Comparison of ENCODE assay signal across 8 cellular contexts in the genomic region with DNA sequence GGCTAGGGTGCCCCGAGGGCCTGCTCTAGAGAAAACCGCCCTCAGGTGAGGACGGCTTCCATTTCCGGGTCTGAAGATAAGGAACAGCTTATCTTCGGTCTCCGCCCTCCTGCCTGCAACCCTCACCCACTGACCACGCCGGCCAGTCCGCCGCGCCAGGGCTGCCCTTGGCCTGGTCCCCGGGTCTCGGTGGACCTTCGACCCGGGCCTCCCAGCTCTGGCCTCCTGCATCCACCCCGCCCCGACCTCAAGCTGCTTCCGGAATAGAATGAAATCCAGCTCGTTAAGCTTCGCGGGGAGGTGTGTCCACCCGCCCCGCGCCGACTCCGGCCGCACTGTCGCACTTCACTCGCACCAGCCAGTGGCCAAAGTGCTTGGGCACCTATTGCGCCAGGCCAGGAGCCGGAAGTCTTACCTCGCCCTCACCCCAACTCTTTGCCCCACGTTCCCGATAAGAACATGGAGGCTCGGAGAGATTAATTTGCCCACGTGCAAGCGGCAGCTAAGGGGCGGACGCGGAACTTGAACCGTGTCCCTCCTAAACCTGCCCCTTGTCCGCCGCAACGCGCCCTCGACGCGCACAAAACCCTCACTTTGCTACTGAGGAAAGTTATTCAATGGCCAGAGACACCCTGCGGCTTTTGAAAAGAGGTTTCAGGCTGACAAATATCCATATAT. TPM values are rescaled to one million over a fixed set of nuclear protein-coding genes. Genes with fewer than 3 reads are reported as not detected.
A peak's percentile ranks its signal among the peaks of the same experiment; 100 is the strongest.
DNase-seq lines count a peak whose midpoint lies in the region; ATAC-seq and TF ChIP-seq lines count a peak whose summit lies in the region.

No MANE protein-coding gene starts in this region.

- ATAC-seq in DND-41 (ENCODE audit: insufficient read depth, low read depth) (no peak), HG03039 (IDR thresholded peaks at IDR 0.05; ENCODE audit: unreplicated experiment) (no peak)

- POLR2A ChIA-PET in GM10248 (lab: Yijun Ruan, JAX), result no interaction called here

- no peaks in the 10 kb centered on the region for H3K9me3 ChIP-seq in DND-41 (ENCODE audit: insufficient read depth, low read length, severe bottlenecking)
- no peaks in the 10 kb centered on the region for H3K9me3 ChIP-seq in NT2/D1 (ENCODE audit: insufficient read depth, low read length)
- H3K9me3 ChIP-seq in tibial nerve, result no peaks in the 10 kb centered on the region

- CTCF ChIA-PET in GM10248 (lab: Yijun Ruan, JAX), result interaction anchor here (1.1 to 2.5 kb wide), 2 partner anchors 73 to 97 kb away, joined by 4 to 8 read pairs; no protein-coding TSS in a partner anchor

- H3K36me3 ChIP-seq in DND-41 (ENCODE audit: insufficient read depth, low read length) (no peaks in the 10 kb centered on the region), NT2/D1 (ENCODE audit: insufficient read depth, insufficient read length, low read length) (peaks cover 30% of the 10 kb centered on the region), tibial nerve (peaks cover 0 to 5% (median 0%) of the 10 kb centered on the region in 3 donors)

- DNase-seq in DND-41 (no peak), NT2/D1 (ENCODE audit: low read depth, low spot score) (no peak), choroid plexus epithelial cell (ENCODE audit: low read depth) (peak; percentile 20), lung microvascular endothelial cell (ENCODE audit: low read depth in 2 of 2) (peak; percentile 34 to 40), tibial nerve (ENCODE audit: low spot score in 2 of 2) (no peak), NCI-H2227 treated with DMSO at 0.1 percent for 48 hours (lab: John Stamatoyannopoulos, UW) (no peak), GM10248 (ENCODE audit: extremely low spot score) (no peak)

- H3K27ac ChIP-seq in DND-41 (ENCODE audit: low read length), result no peak overlapping the region
- peak overlapping the region; percentile 37 to 90 (median 81) for H3K27ac ChIP-seq in tibial nerve

- H2AFZ ChIP-seq in DND-41 (ENCODE audit: low read depth, low read length), result no peak overlapping the region

- H3K4me1 ChIP-seq in DND-41 (ENCODE audit: insufficient read depth, low read length) (peaks cover 19% of the 10 kb centered on the region), NT2/D1 (ENCODE audit: insufficient read depth, insufficient read length) (peaks cover 19% of the 10 kb centered on the region), tibial nerve (peaks cover 0 to 92% (median 32%) of the 10 kb centered on the region in 4 donors)

- H3K79me2 ChIP-seq in DND-41 (ENCODE audit: insufficient read depth, low read length), result no peaks in the 10 kb centered on the region

- peak overlapping the region; percentile 88; the same call in 1 of the 2 replicates for H3K4me2 ChIP-seq in DND-41 (ENCODE audit: insufficient read depth, low read length)

- WGBS in tibial nerve, 2 donors, result 2% methylated on average over 34 to 45 of the region's 49 CpGs

- peak overlapping the region in 1 of 2 experiments; percentile 62; a peak in 2 of 4 replicates for H3K4me3 ChIP-seq in DND-41 (ENCODE audit: low read depth in 1 of 2, low read length in 2 of 2)
- peak overlapping the region; percentile 95 for H3K4me3 ChIP-seq in NT2/D1 (ENCODE audit: insufficient read length, low read depth)
- H3K4me3 ChIP-seq in choroid plexus epithelial cell (ENCODE audit: low read depth, low read length), result peak overlapping the region; percentile 60
- H3K4me3 ChIP-seq in tibial nerve, result peak overlapping the region; percentile 49 to 93 (median 74)

- no peak overlapping the region; the same call in 1 of the 2 replicates for H3K9ac ChIP-seq in DND-41 (ENCODE audit: low read depth, low read length)
- H3K9ac ChIP-seq in NT2/D1 (ENCODE audit: insufficient read length, low read depth), result peak overlapping the region; percentile 79

- no peaks in the 10 kb centered on the region for H3K27me3 ChIP-seq in DND-41 (ENCODE audit: insufficient read depth, low read length, poor library complexity)
- H3K27me3 ChIP-seq in NT2/D1 (ENCODE audit: insufficient read depth, insufficient read length), result peaks cover 15% of the 10 kb centered on the region
- no peaks in the 10 kb centered on the region for H3K27me3 ChIP-seq in tibial nerve

- TF ChIP-seq EP300 in tibial nerve (IDR thresholded peaks at IDR 0.05), result no peak

- TF ChIP-seq CTCF in DND-41 (IDR thresholded peaks at IDR 0.05; ENCODE audit: borderline replicate concordance, extremely low read depth, low read length, poor library complexity, severe bottlenecking), result no peak
- TF ChIP-seq CTCF in choroid plexus epithelial cell (conservative IDR thresholded peaks at IDR 0.05; ENCODE audit: low read depth, low read length), result no peak
- TF ChIP-seq CTCF in tibial nerve (IDR thresholded peaks at IDR 0.05), result no peak
- no peak for TF ChIP-seq CTCF in GM10248 (IDR thresholded peaks at IDR 0.05; ENCODE audit: control extremely low read depth, extremely low read depth, low read depth, missing control alignments)

- H4K20me1 ChIP-seq in DND-41 (ENCODE audit: insufficient read depth, low read length), result peaks cover 7% of the 10 kb centered on the region; the same call in 1 of the 2 replicates

- TF ChIP-seq POLR2A in tibial nerve (IDR thresholded peaks at IDR 0.05), result no peak

RNA-seq across cellular contexts. Expression of gene MMP15, which starts 0.7 kb away (rescaled TPM):
- total RNA-seq in lung microvascular endothelial cell, result 5.2 and 5.8 TPM in 2 replicates
- 10 to 100 TPM; 11.4 to 32.9 (median 28.4) TPM for total RNA-seq in tibial nerve

RNA-seq across cellular contexts. Expression of gene USB1, which starts 23.6 kb away (rescaled TPM):
- 12.4 and 20.8 TPM in 2 replicates for total RNA-seq in lung microvascular endothelial cell
- 10 to 100 TPM; 23.1 to 80.4 (median 31.6) TPM for total RNA-seq in tibial nerve

RNA-seq across cellular contexts. Expression of gene ZNF319, which starts 24.3 kb away (rescaled TPM):
- total RNA-seq in lung microvascular endothelial cell (1.7 and 2.4 TPM in 2 replicates), tibial nerve (10 to 100 TPM in 1 of 4 donors, 1 to 10 TPM in 3; 7.5 to 11.6 (median 9.1) TPM)

RNA-seq across cellular contexts. Expression of gene CNGB1, which starts 53.9 kb away (rescaled TPM):
- total RNA-seq in lung microvascular endothelial cell (not detected in 2 replicates), tibial nerve (not detected)

Comparison
In these comparisons a context has a peak if more than half of its experiments do, and no peak if none do; other contexts are left out.
1. DNase-seq: peak in choroid plexus epithelial cell (single experiment) and lung microvascular endothelial cell (2 of 2); none in DND-41 (single experiment), NT2/D1 (single experiment), tibial nerve (0 of 2), NCI-H2227 treated with DMSO at 0.1 percent for 48 hours (single experiment) and GM10248 (single experiment).